Comparison of ENCODE assay signal across 1 cellular context in genomic region chr15:49675051-49675450, GRCh38.
TF ChIP-seq lines count a peak whose summit lies in the region.

No MANE protein-coding gene starts in this region.

TF ChIP-seq in GM23338, 12 proteins besides CTCF, POLR2A, EP300 and RAD21 (continued from another document):
- TF ChIP-seq ZNF462 (CRISPR knock-in tag; IDR thresholded peaks at IDR 0.05) (no peak), POLR2AphosphoS5 (IDR thresholded peaks at IDR 0.05; ENCODE audit: low read depth) (no peak), ETS1 (IDR thresholded peaks at IDR 0.05) (no peak), ZNF331 (CRISPR knock-in tag; IDR thresholded peaks at IDR 0.05; ENCODE audit: low read depth) (no peak), REST (IDR thresholded peaks at IDR 0.05; ENCODE audit: unreplicated experiment) (no peak), JUNB (IDR thresholded peaks at IDR 0.05; ENCODE audit: unreplicated experiment) (no peak), CREB1 (CRISPR knock-in tag; IDR thresholded peaks at IDR 0.05; ENCODE audit: low read depth) (no peak), EZH2 (IDR thresholded peaks at IDR 0.05; ENCODE audit: low read depth, unreplicated experiment) (no peak), EZH2phosphoT487 (IDR thresholded peaks at IDR 0.05; ENCODE audit: unreplicated experiment) (no peak), NANOG (IDR thresholded peaks at IDR 0.05; ENCODE audit: borderline replicate concordance) (no peak), ZNF114 (CRISPR knock-in tag; IDR thresholded peaks at IDR 0.05) (no peak)
